ENCODE assay signal across 1 cellular context in genomic region chr5:137145726-137146125, GRCh38.
TF ChIP-seq lines count a peak whose summit lies in the region.

No MANE protein-coding gene starts in this region.

TF ChIP-seq in SK-N-SH treated with all-trans-retinoic acid at 6 μM for 48 hours, 23 proteins besides CTCF, POLR2A, EP300 and RAD21 (continued from another document):
- TF ChIP-seq, protein P1, sequence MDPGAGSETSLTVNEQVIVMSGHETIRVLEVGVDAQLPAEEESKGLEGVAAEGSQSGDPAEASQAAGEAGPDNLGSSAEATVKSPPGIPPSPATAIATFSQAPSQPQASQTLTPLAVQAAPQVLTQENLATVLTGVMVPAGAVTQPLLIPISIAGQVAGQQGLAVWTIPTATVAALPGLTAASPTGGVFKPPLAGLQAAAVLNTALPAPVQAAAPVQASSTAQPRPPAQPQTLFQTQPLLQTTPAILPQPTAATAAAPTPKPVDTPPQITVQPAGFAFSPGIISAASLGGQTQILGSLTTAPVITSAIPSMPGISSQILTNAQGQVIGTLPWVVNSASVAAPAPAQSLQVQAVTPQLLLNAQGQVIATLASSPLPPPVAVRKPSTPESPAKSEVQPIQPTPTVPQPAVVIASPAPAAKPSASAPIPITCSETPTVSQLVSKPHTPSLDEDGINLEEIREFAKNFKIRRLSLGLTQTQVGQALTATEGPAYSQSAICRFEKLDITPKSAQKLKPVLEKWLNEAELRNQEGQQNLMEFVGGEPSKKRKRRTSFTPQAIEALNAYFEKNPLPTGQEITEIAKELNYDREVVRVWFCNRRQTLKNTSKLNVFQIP (CRISPR knock-in tag; IDR thresholded peaks at IDR 0.05; ENCODE audit: borderline replicate concordance, low read depth): no peak
- TF ChIP-seq SNAI2 (CRISPR knock-in tag; IDR thresholded peaks at IDR 0.05): no peak
- TF ChIP-seq CSRNP3 (CRISPR knock-in tag; IDR thresholded peaks at IDR 0.05): no peak
- no peak for TF ChIP-seq ARNTL (CRISPR knock-in tag; IDR thresholded peaks at IDR 0.05; ENCODE audit: borderline replicate concordance, low read depth)
- TF ChIP-seq, protein P2, sequence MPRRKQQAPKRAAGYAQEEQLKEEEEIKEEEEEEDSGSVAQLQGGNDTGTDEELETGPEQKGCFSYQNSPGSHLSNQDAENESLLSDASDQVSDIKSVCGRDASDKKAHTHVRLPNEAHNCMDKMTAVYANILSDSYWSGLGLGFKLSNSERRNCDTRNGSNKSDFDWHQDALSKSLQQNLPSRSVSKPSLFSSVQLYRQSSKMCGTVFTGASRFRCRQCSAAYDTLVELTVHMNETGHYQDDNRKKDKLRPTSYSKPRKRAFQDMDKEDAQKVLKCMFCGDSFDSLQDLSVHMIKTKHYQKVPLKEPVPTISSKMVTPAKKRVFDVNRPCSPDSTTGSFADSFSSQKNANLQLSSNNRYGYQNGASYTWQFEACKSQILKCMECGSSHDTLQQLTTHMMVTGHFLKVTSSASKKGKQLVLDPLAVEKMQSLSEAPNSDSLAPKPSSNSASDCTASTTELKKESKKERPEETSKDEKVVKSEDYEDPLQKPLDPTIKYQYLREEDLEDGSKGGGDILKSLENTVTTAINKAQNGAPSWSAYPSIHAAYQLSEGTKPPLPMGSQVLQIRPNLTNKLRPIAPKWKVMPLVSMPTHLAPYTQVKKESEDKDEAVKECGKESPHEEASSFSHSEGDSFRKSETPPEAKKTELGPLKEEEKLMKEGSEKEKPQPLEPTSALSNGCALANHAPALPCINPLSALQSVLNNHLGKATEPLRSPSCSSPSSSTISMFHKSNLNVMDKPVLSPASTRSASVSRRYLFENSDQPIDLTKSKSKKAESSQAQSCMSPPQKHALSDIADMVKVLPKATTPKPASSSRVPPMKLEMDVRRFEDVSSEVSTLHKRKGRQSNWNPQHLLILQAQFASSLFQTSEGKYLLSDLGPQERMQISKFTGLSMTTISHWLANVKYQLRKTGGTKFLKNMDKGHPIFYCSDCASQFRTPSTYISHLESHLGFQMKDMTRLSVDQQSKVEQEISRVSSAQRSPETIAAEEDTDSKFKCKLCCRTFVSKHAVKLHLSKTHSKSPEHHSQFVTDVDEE (CRISPR knock-in tag; IDR thresholded peaks at IDR 0.05): no peak
- no peak for TF ChIP-seq PPARA (CRISPR knock-in tag; IDR thresholded peaks at IDR 0.05; ENCODE audit: borderline replicate concordance)
- no peak for TF ChIP-seq CSDC2 (CRISPR knock-in tag; IDR thresholded peaks at IDR 0.05)
- TF ChIP-seq ESRRG (CRISPR knock-in tag; IDR thresholded peaks at IDR 0.05): no peak
- no peak for TF ChIP-seq TOX (CRISPR knock-in tag; IDR thresholded peaks at IDR 0.05; ENCODE audit: borderline replicate concordance)
- TF ChIP-seq TCF4 (CRISPR knock-in tag; IDR thresholded peaks at IDR 0.05; ENCODE audit: borderline replicate concordance): no peak
- no peak for TF ChIP-seq ZNF70 (CRISPR knock-in tag; IDR thresholded peaks at IDR 0.05)
- TF ChIP-seq ZNF8 (CRISPR knock-in tag; IDR thresholded peaks at IDR 0.05): no peak
